ENCODE assay signal across 8 cellular contexts in the genomic region with DNA sequence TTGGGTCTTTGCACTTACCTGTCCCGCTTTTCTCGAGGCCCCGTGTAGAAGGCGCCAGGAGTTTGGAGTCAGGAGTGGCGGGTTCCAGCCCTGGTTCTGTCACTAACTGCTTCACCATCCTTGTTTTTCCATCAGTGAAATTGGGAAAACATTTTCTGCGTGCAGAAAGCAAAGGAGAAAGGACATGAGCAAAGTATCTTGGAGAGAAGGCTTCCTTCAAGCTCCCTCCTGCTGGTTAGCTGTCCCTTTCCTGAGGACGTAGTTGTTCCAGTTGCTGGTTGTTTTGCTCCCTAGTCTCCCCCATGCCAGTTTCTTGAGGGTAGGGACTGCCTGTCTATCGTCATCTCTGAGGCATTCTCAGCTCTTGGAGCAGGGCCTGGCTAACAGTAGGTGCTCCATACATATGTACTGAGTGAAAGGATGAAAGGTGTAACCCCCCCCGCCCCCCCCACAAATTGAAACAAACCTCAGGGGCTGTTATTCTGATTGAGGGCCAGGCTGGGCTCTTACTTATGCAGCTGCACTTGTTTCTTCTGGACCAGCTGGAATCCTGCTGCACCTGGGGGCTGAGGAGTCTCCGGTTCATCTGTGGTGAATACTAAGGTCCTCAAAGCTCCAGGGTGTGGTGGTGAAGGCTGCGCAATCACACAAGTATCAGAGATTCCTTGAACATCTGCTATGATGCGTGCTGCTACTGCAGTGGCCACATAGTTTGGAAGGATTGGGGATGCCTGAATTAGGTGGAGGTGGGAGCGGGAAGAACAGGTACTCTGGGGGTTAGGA. TPM values are rescaled to one million over a fixed set of nuclear protein-coding genes. Genes with fewer than 3 reads are reported as not detected.
DNase-seq lines count a peak whose midpoint lies in the region; ATAC-seq, FAIRE-seq and TF ChIP-seq lines count a peak whose summit lies in the region.

No MANE protein-coding gene starts in this region.

- no peak overlapping the region for H3K56ac ChIP-seq in mesendoderm (ENCODE audit: low read length)

- H3K4me3 ChIP-seq in AG10803 (ENCODE audit: low read length) (peak overlapping the region; percentile 88), kidney (ENCODE audit: low read length in 2 of 2) (peak overlapping the region; percentile 83 to 86), tibial nerve (peak overlapping the region; percentile 53 to 89 (median 72)), mesendoderm (ENCODE audit: low read length) (no peak overlapping the region)

- peak overlapping the region; percentile 93 for H3K27ac Mint-ChIP-seq in activated naive CD4-positive, alpha-beta T cell treated with anti-CD3 and anti-CD28 coated beads, Interleukin-2, amount 50 U/mL, for 72 hours

- H2BK120ac ChIP-seq in mesendoderm (ENCODE audit: low read depth, low read length) = no peak overlapping the region

- no peak for TF ChIP-seq CTCF in AG10803 (conservative IDR thresholded peaks at IDR 0.05; ENCODE audit: low read length)
- TF ChIP-seq CTCF in kidney (IDR thresholded peaks at IDR 0.05; ENCODE audit: borderline replicate concordance, extremely low read depth, insufficient read depth) = no peak
- TF ChIP-seq CTCF in tibial nerve (IDR thresholded peaks at IDR 0.05) = no peak

- H3K27ac ChIP-seq in kidney (ENCODE audit: low read depth in 2 of 2, low read length in 2 of 2) (peak overlapping the region; percentile 80 to 90), tibial nerve (peak overlapping the region; percentile 79 to 96 (median 93)), mesendoderm (ENCODE audit: low read depth, low read length) (no peak overlapping the region)

- no peak for TF ChIP-seq EP300 in tibial nerve (IDR thresholded peaks at IDR 0.05)

- H4K8ac ChIP-seq in mesendoderm (ENCODE audit: low read depth, low read length) = no peak overlapping the region

- H3K79me1 ChIP-seq in mesendoderm (ENCODE audit: low read length) = no peaks in the 10 kb centered on the region

- H3K4ac ChIP-seq in mesendoderm (ENCODE audit: low read depth, low read length) = no peak overlapping the region

- H3K9me3 Mint-ChIP-seq in activated naive CD4-positive, alpha-beta T cell treated with anti-CD3 and anti-CD28 coated beads, Interleukin-2, amount 50 U/mL, for 72 hours = no peaks in the 10 kb centered on the region

- TF ChIP-seq POLR2A in tibial nerve (IDR thresholded peaks at IDR 0.05) = no peak

- no peaks in the 10 kb centered on the region for H3K36me3 ChIP-seq in kidney (ENCODE audit: control insufficient read depth in 1 of 2, insufficient read depth in 2 of 2, low read length in 2 of 2)
- H3K36me3 ChIP-seq in tibial nerve = no peaks in the 10 kb centered on the region
- H3K36me3 ChIP-seq in mesendoderm (ENCODE audit: control insufficient read depth, insufficient read depth, low read length) = no peaks in the 10 kb centered on the region

- ATAC-seq in HG02642 (IDR thresholded peaks at IDR 0.05; ENCODE audit: poor library complexity, unreplicated experiment) = peak; percentile 2
- no peak for ATAC-seq in activated naive CD4-positive, alpha-beta T cell treated with anti-CD3 and anti-CD28 coated beads, Interleukin-2, amount 50 U/mL, for 72 hours

- H3K9ac ChIP-seq in kidney (ENCODE audit: low read length in 2 of 2) (peak overlapping the region; percentile 87 to 94), mesendoderm (ENCODE audit: low read length) (no peak overlapping the region)

- H2BK5ac ChIP-seq in mesendoderm (ENCODE audit: low read length) = no peak overlapping the region

- DNase-seq in AG10803 (ENCODE audit: low read depth) = peak; percentile 70
- no peak for DNase-seq in activated naive CD4-positive, alpha-beta T cell treated with anti-CD3 and anti-CD28 coated beads, Interleukin-2, amount 50 U/mL, for 72 hours (ENCODE audit: low spot score in 2 of 2)
- no peak for DNase-seq in kidney
- DNase-seq in tibial nerve (ENCODE audit: low spot score in 2 of 2) = no peak
- DNase-seq in SKM-1 (lab: John Stamatoyannopoulos, UW; ENCODE audit: unreplicated experiment) = no peak
- no peak for DNase-seq in GM19240 (ENCODE audit: insufficient read length, low spot score)
- DNase-seq in mesendoderm = no peak

- H2AK5ac ChIP-seq in mesendoderm (ENCODE audit: low read length) = no peak overlapping the region

- H4K5ac ChIP-seq in mesendoderm (ENCODE audit: low read length) = no peak overlapping the region

- intact Hi-C loops in kidney (cut with DNase I) = no loop called here

- H3K27me3 ChIP-seq in tibial nerve (no peaks in the 10 kb centered on the region), mesendoderm (ENCODE audit: insufficient read depth, low read length, poor library complexity) (no peaks in the 10 kb centered on the region)

- H2BK15ac ChIP-seq in mesendoderm (replicated peaks; ENCODE audit: low read depth) = no peak overlapping the region

- H3K23ac ChIP-seq in mesendoderm (ENCODE audit: low read length) = no peak overlapping the region

- no peak overlapping the region for H3K18ac ChIP-seq in mesendoderm (ENCODE audit: low read length)

- peaks cover 18 to 31% of the 10 kb centered on the region in 2 donors for H3K36me3 Mint-ChIP-seq in activated naive CD4-positive, alpha-beta T cell treated with anti-CD3 and anti-CD28 coated beads, Interleukin-2, amount 50 U/mL, for 72 hours

- no peaks in the 10 kb centered on the region for H3K79me2 ChIP-seq in mesendoderm (ENCODE audit: control insufficient read depth, insufficient read depth, low read length)

- FAIRE-seq in kidney (lab: Jason Lieb, UNC) = no peak

- H3K4me1 ChIP-seq in kidney (ENCODE audit: control insufficient read depth in 1 of 2, insufficient read depth in 1 of 2, low read depth in 1 of 2, low read length in 2 of 2) (peaks cover 29 to 35% of the 10 kb centered on the region in 2 donors), tibial nerve (peaks cover 0 to 65% (median 51%) of the 10 kb centered on the region in 4 donors), mesendoderm (ENCODE audit: control insufficient read depth, low read depth, low read length) (peaks cover 11% of the 10 kb centered on the region)

- no peak overlapping the region for H3K4me2 ChIP-seq in mesendoderm (ENCODE audit: low read length)

- WGBS in tibial nerve, 2 donors = 44 to 46% methylated on average over 11 to 13 of the region's 13 CpGs
- WGBS in mesendoderm (ENCODE audit: extremely low coverage, insufficient coverage, low lambda C conversion rate) = no CpG with 5 or more reads among the region's 13 CpGs

- no peaks in the 10 kb centered on the region for H3K9me3 ChIP-seq in kidney (ENCODE audit: control insufficient read depth in 1 of 2, low read length in 2 of 2)
- H3K9me3 ChIP-seq in tibial nerve = no peaks in the 10 kb centered on the region

RNA-seq across cellular contexts. Expression of gene SMIM3, which starts 1.0 kb away (rescaled TPM):
- 10 to 100 TPM; 27.1 to 33.0 TPM for total RNA-seq in activated naive CD4-positive, alpha-beta T cell treated with anti-CD3 and anti-CD28 coated beads, Interleukin-2, amount 50 U/mL, for 72 hours
- total RNA-seq in kidney = 23.9 TPM
- 23.0 TPM for polyA plus RNA-seq in kidney (ENCODE audit: insufficient read depth, low read depth, low replicate concordance)
- total RNA-seq in tibial nerve = 10 to 100 TPM; 33.0 to 54.3 (median 38.3) TPM
- 5.9 TPM for polyA plus RNA-seq in mesendoderm (2013, experiment 1 of 2)
- 5.6 TPM for polyA plus RNA-seq in mesendoderm (2013, experiment 2 of 2)

RNA-seq across cellular contexts. Expression of gene DCTN4, which starts 20.8 kb away (rescaled TPM):
- total RNA-seq in activated naive CD4-positive, alpha-beta T cell treated with anti-CD3 and anti-CD28 coated beads, Interleukin-2, amount 50 U/mL, for 72 hours = 10 to 100 TPM; 44.0 to 56.4 TPM
- total RNA-seq in kidney (59.1 TPM), tibial nerve (10 to 100 TPM; 38.0 to 80.2 (median 63.4) TPM)
- polyA plus RNA-seq in kidney (ENCODE audit: insufficient read depth, low read depth, low replicate concordance) = 17.5 TPM
- 28.3 TPM for polyA plus RNA-seq in mesendoderm (2013, experiment 1 of 2)
- polyA plus RNA-seq in mesendoderm (2013, experiment 2 of 2) = 26.7 TPM
